1 cellular context compared by ENCODE assay signal in genomic region chr16:72300892-72301291, GRCh38.
TF ChIP-seq lines count a peak whose summit lies in the region.

No MANE protein-coding gene starts in this region.

TF ChIP-seq in neural cell, 6 proteins besides CTCF, POLR2A, EP300 and RAD21 (continued from another document):
- no peak for TF ChIP-seq TAF1 (IDR thresholded peaks at IDR 0.05; ENCODE audit: low read depth)
